Comparison of ENCODE assay signal across 10 cellular contexts in genomic region chr12:40587970-40588369, GRCh38.
"Had no signal": no experiment of that assay in that cellular context is flagged by ENCODE, and none has a peak within 500 bp of the region (broad histone marks: within the 10 kb centered on the region; RNA-seq: fewer than 3 reads in every experiment).

No MANE protein-coding gene starts in this region.

- FAIRE-seq: H1, H54, HepG2 had no signal

- H3K4me3 Mint-ChIP-seq: GM23338, H9, HFFc6, IgD-negative memory B cell had no signal

- H3K4me3 ChIP-seq: GM23338 had no signal

- DNase-seq: H9, HFFc6, KBM-7 had no signal

- H3K4me2 ChIP-seq: GM23338 had no signal

- H3K27me3 Mint-ChIP-seq: IgD-negative memory B cell had no signal

- H2AFZ ChIP-seq: GM23338 had no signal

- H3K27ac ChIP-seq: HL-60 had no signal

- H3K27ac Mint-ChIP-seq: GM23338, H9, HFFc6, IgD-negative memory B cell had no signal

- H3K36me3 Mint-ChIP-seq: IgD-negative memory B cell had no signal

- H3K4me1 Mint-ChIP-seq: GM23338, H9 had no signal

- ATAC-seq: GM23338, HCT116, HepG2 had no signal
